Comparison of ENCODE assay signal across 1 cellular context in genomic region chr6:105402981-105403935, GRCh38.
TF ChIP-seq lines count a peak whose summit lies in the region.

TSS of gene PREP (minus strand) at chr6:105403082. CDS start at chr6:105402891, 191 bp downstream.

TF ChIP-seq in K562, 482 proteins besides CTCF, POLR2A, EP300 and RAD21 (continued from another document and continues in another):
- TF ChIP-seq ARID3B (CRISPR knock-in tag; IDR thresholded peaks at IDR 0.05; ENCODE audit: borderline replicate concordance): no peak
- TF ChIP-seq MAFK (IDR thresholded peaks at IDR 0.05; ENCODE audit: low read length): no peak
- 0 out of 2 replicates have a peak, but pooled peaks have one; percentile 20 for TF ChIP-seq FOXP1 (CRISPR knock-in tag; IDR thresholded peaks at IDR 0.05)
- TF ChIP-seq CCNT2 (IDR thresholded peaks at IDR 0.05; ENCODE audit: borderline replicate concordance, extremely low read depth, insufficient read length, low read depth, low read length): peak; percentile 22
- no peak for TF ChIP-seq HINFP (tag; conservative IDR thresholded peaks at IDR 0.05; ENCODE audit: low read depth)
- peak in 1 of 2 experiments; percentile 71; a peak in 2 of 4 replicates for TF ChIP-seq RCOR1 (IDR thresholded peaks at IDR 0.05; ENCODE audit: borderline replicate concordance in 1 of 2, low read depth in 2 of 2, low read length in 2 of 2)
- TF ChIP-seq PTRF (tag; IDR thresholded peaks at IDR 0.05): no peak
- no peak for TF ChIP-seq RFX7 (CRISPR knock-in tag; IDR thresholded peaks at IDR 0.05)
- TF ChIP-seq RBM15 (IDR thresholded peaks at IDR 0.05; ENCODE audit: insufficient read depth, low read length): no peak
- TF ChIP-seq SAFB2 (IDR thresholded peaks at IDR 0.05; ENCODE audit: borderline replicate concordance, low read depth, low read length, severe bottlenecking): no peak
- TF ChIP-seq RBFOX2 (IDR thresholded peaks at IDR 0.05; ENCODE audit: low read depth, low read length): peak; percentile 85
- peak; percentile 81 for TF ChIP-seq GTF2E2 (tag; IDR thresholded peaks at IDR 0.05)
- peak; percentile 23; the same call in 1 of the 2 replicates for TF ChIP-seq CREM (IDR thresholded peaks at IDR 0.05; ENCODE audit: low read depth)
- no peak for TF ChIP-seq ZNF77 (CRISPR knock-in tag; IDR thresholded peaks at IDR 0.05)
- peak; percentile 47 to 76; a peak in 2 of 4 replicates for TF ChIP-seq NONO (IDR thresholded peaks at IDR 0.05; ENCODE audit: low read depth in 2 of 2, low read length in 1 of 2)
- peak; percentile 95 for TF ChIP-seq RB1 (IDR thresholded peaks at IDR 0.05; ENCODE audit: low read depth)
- TF ChIP-seq ETV1 (tag; conservative IDR thresholded peaks at IDR 0.05; ENCODE audit: low read depth): peak; percentile 63
- TF ChIP-seq SIRT6 (IDR thresholded peaks at IDR 0.05; ENCODE audit: low read depth, low read length): no peak
- TF ChIP-seq STAG1 (CRISPR knock-in tag; IDR thresholded peaks at IDR 0.05; ENCODE audit: borderline replicate concordance): 0 out of 2 replicates have a peak, but pooled peaks have one; percentile 47
- TF ChIP-seq PHF20 (IDR thresholded peaks at IDR 0.05; ENCODE audit: partially characterized antibody): no peak
- TF ChIP-seq KDM2B (CRISPR knock-in tag; IDR thresholded peaks at IDR 0.05): no peak
- TF ChIP-seq ZNF395 (CRISPR knock-in tag; IDR thresholded peaks at IDR 0.05): peak; percentile 46; the same call in 1 of the 2 replicates
- peak; percentile 68 for TF ChIP-seq TBP (optimal IDR thresholded peaks at IDR 0.05; ENCODE audit: low read depth, low read length)
- TF ChIP-seq ATF1 (CRISPR knock-in tag; IDR thresholded peaks at IDR 0.05): no peak
- peak; percentile 41 for TF ChIP-seq ATF1 (tag; IDR thresholded peaks at IDR 0.05)
- peak; percentile 29; the same call in 1 of the 2 replicates for TF ChIP-seq BCOR (IDR thresholded peaks at IDR 0.05)
- TF ChIP-seq ATF6 (CRISPR knock-in tag; IDR thresholded peaks at IDR 0.05): no peak
- no peak for TF ChIP-seq CEBPG (CRISPR knock-in tag; IDR thresholded peaks at IDR 0.05)
- no peak for TF ChIP-seq CEBPG (tag; conservative IDR thresholded peaks at IDR 0.05 in 1 of 2, IDR thresholded peaks at IDR 0.05 in 1 of 2)
- TF ChIP-seq GMEB1 (CRISPR knock-in tag; IDR thresholded peaks at IDR 0.05): peak; percentile 91
- TF ChIP-seq SRSF9 (IDR thresholded peaks at IDR 0.05; ENCODE audit: borderline replicate concordance, low read depth, low read length): no peak
- peak; percentile 72 for TF ChIP-seq HNRNPLL (IDR thresholded peaks at IDR 0.05; ENCODE audit: low read depth, low read length, poor library complexity, severe bottlenecking)
- TF ChIP-seq EHMT2 (IDR thresholded peaks at IDR 0.05): peak; percentile 21; the same call in 1 of the 2 replicates
- peak; percentile 69; the same call in 1 of the 2 replicates for TF ChIP-seq ETS1 (conservative IDR thresholded peaks at IDR 0.05; ENCODE audit: control insufficient read depth, low read depth, low read length)
- TF ChIP-seq KDM5B (IDR thresholded peaks at IDR 0.05; ENCODE audit: insufficient replicate concordance, low read depth, low read length): no peak
- TF ChIP-seq HMGXB4 (CRISPR knock-in tag; IDR thresholded peaks at IDR 0.05): 0 out of 2 replicates have a peak, but pooled peaks have one; percentile 54
- TF ChIP-seq EGR1 (conservative IDR thresholded peaks at IDR 0.05): peak; percentile 88
- no peak for TF ChIP-seq PPARD (CRISPR knock-in tag; IDR thresholded peaks at IDR 0.05)
- peak; percentile 73; the same call in 1 of the 2 replicates for TF ChIP-seq PHF8 (IDR thresholded peaks at IDR 0.05; ENCODE audit: borderline replicate concordance, low read length)
- TF ChIP-seq JUND (IDR thresholded peaks at IDR 0.05; ENCODE audit: borderline replicate concordance, low read depth, low read length): no peak; the same call in 1 of the 2 replicates
- TF ChIP-seq JUND (tag; IDR thresholded peaks at IDR 0.05; ENCODE audit: borderline replicate concordance, low read depth, low read length): no peak; the same call in 2 of the 3 replicates
- TF ChIP-seq POLR2AphosphoS5 (IDR thresholded peaks at IDR 0.05; ENCODE audit: control insufficient read depth, insufficient read depth, low read depth, low read length): peak; percentile 65; the same call in 1 of the 2 replicates
- TF ChIP-seq HDAC2 (IDR thresholded peaks at IDR 0.05): 0 out of 2 replicates have a peak, but pooled peaks have one; percentile 58
- TF ChIP-seq TEAD1 (CRISPR knock-in tag; IDR thresholded peaks at IDR 0.05): 0 out of 4 replicates have a peak, but pooled peaks of 1 of the 2 experiments have one; percentile 41
- TF ChIP-seq CXXC5 (CRISPR knock-in tag; IDR thresholded peaks at IDR 0.05): peak; percentile 94
- peak; percentile 52 for TF ChIP-seq SUPT5H (IDR thresholded peaks at IDR 0.05)
- TF ChIP-seq RFX1 (IDR thresholded peaks at IDR 0.05): peak; percentile 8; the same call in 1 of the 2 replicates
- peak; percentile 27; the same call in 1 of the 2 replicates for TF ChIP-seq SMC3 (conservative IDR thresholded peaks at IDR 0.05; ENCODE audit: insufficient read depth, low read depth, low read length)
- TF ChIP-seq REST (CRISPR knock-in tag; IDR thresholded peaks at IDR 0.05; ENCODE audit: low read depth): peak; percentile 70
